Comparison of ENCODE assay signal across 9 cellular contexts in the genomic region with DNA sequence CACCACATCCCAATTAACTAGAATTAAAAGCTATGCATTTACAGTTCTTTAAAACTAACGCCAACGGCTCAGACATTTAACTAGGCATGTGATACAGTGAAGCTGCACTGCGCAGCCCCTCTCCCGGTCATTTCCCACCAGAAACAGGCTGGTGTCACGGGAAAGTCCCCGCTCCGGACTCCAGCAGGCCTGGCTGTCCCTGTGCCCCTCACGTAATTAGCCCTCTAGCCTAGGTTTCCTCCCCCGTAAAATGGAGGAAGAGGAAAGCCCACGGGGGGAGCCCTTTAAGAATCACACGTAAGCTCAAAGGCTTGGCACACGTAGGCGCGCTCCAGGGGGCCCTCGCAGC. TPM values are rescaled to one million over a fixed set of nuclear protein-coding genes. Genes with fewer than 3 reads are reported as not detected.
A peak's percentile ranks its signal among the peaks of the same experiment; 100 is the strongest.
DNase-seq lines count a peak whose midpoint lies in the region; ATAC-seq and TF ChIP-seq lines count a peak whose summit lies in the region.
"Had no signal": no experiment of that assay in that cellular context is flagged by ENCODE, and none has a peak within 500 bp of the region (broad histone marks: within the 10 kb centered on the region; RNA-seq: fewer than 3 reads in every experiment).

No MANE protein-coding gene starts in this region.

- H3K36me3 ChIP-seq in ectodermal cell (ENCODE audit: control insufficient read depth, insufficient read depth, low read length) = no peaks in the 10 kb centered on the region

- H3K9me3 Mint-ChIP-seq in IgD-negative memory B cell = no peaks in the 10 kb centered on the region
- no peaks in the 10 kb centered on the region for H3K9me3 Mint-ChIP-seq in neural crest cell
- H3K9me3 Mint-ChIP-seq: activated CD4-positive, alpha-beta T cell treated with anti-CD3 and anti-CD28 coated beads, Interleukin-2, amount 10 ng/mL, durations not matched to agents 7 days and 5 days had no signal

- H3K4me1 Mint-ChIP-seq in IgD-negative memory B cell (peaks cover 0 to 5% (median 0%) of the 10 kb centered on the region in 3 donors), neural crest cell (no peaks in the 10 kb centered on the region)

- H3K36me3 Mint-ChIP-seq in IgD-negative memory B cell = no peaks in the 10 kb centered on the region
- no peaks in the 10 kb centered on the region for H3K36me3 Mint-ChIP-seq in neural crest cell (ENCODE audit: low read depth)

- ATAC-seq in HG03135 (IDR thresholded peaks at IDR 0.05; ENCODE audit: unreplicated experiment) (no peak), GM18498 (IDR thresholded peaks at IDR 0.05; ENCODE audit: unreplicated experiment) (no peak)

- H3K27ac Mint-ChIP-seq in IgD-negative memory B cell = peak overlapping the region in 1 of 3 donors; percentile 57
- no peak overlapping the region for H3K27ac Mint-ChIP-seq in neural crest cell (ENCODE audit: unreplicated experiment)
- H3K27ac Mint-ChIP-seq: activated CD4-positive, alpha-beta T cell treated with anti-CD3 and anti-CD28 coated beads, Interleukin-2, amount 10 ng/mL, durations not matched to agents 7 days and 5 days had no signal

- no peaks in the 10 kb centered on the region for H3K4me1 ChIP-seq in ectodermal cell (ENCODE audit: control insufficient read depth, insufficient read depth, low read length)

- H3K27ac ChIP-seq in ectodermal cell (ENCODE audit: insufficient read depth, low read depth, low read length, poor library complexity, severe bottlenecking) = no peak overlapping the region

- DNase-seq in AG09309 (ENCODE audit: low read depth) = no peak
- no peak for DNase-seq in neural crest cell (ENCODE audit: low read depth, low spot score)
- no peak for DNase-seq in NCI-H2196 treated with DMSO at 0.1 percent for 48 hours (lab: John Stamatoyannopoulos, UW; ENCODE audit: unreplicated experiment)
- DNase-seq in mesenteric fat pad (ENCODE audit: low spot score) = no peak

- H3K27me3 ChIP-seq in ectodermal cell (ENCODE audit: control insufficient read depth, insufficient read depth, low read length, poor library complexity, severe bottlenecking) = peaks cover 80% of the 10 kb centered on the region

- H3K27me3 Mint-ChIP-seq in IgD-negative memory B cell (peaks cover 27% of the 10 kb centered on the region), neural crest cell (ENCODE audit: low read depth) (peaks cover 75% of the 10 kb centered on the region)

- 33 to 38% methylated on average over 15 of the region's 15 CpGs for WGBS in ectodermal cell, 2 experiments

- TF ChIP-seq CTCF in AG09309 (IDR thresholded peaks at IDR 0.05; ENCODE audit: control insufficient read depth, insufficient read depth, low read depth, low read length, missing control alignments) (no peak), neural crest cell (conservative IDR thresholded peaks at IDR 0.05) (no peak)

- H3K4me3 Mint-ChIP-seq in IgD-negative memory B cell (peak overlapping the region in 3 of 4 donors; percentile 9 to 81 (median 52)), neural crest cell (peak overlapping the region; percentile 54)

- H3K4me3 ChIP-seq in AG09309 (ENCODE audit: control insufficient read depth, low read depth, low read length) = peak overlapping the region; percentile 63
- peak overlapping the region; percentile 42 for H3K4me3 ChIP-seq in ectodermal cell (ENCODE audit: insufficient read depth, low read depth, low read length)

- H3K9me3 ChIP-seq in ectodermal cell (ENCODE audit: control insufficient read depth, low read length) = no peaks in the 10 kb centered on the region

RNA-seq across cellular contexts. Expression of a gene that starts 47.9 kb away (rescaled TPM):
- polyA plus RNA-seq in IgD-negative memory B cell = not detected
- polyA plus RNA-seq in ectodermal cell (2013, experiment 1 of 4) = 2.3 TPM
- polyA plus RNA-seq in ectodermal cell (2013, experiment 2 of 4) = 3.1 TPM
- polyA plus RNA-seq in ectodermal cell (2013, experiment 3 of 4) = 5.2 TPM
- polyA plus RNA-seq in ectodermal cell (2013, experiment 4 of 4) = 2.9 TPM
- 2.9 and 4.1 TPM in 2 replicates for total RNA-seq in neural crest cell
- 3.8 TPM for total RNA-seq in mesenteric fat pad
- total RNA-seq: activated CD4-positive, alpha-beta T cell treated with anti-CD3 and anti-CD28 coated beads, Interleukin-2, amount 10 ng/mL, durations not matched to agents 7 days and 5 days had no signal

RNA-seq across cellular contexts. Expression of a gene that starts 57.5 kb away (rescaled TPM):
- polyA plus RNA-seq in IgD-negative memory B cell = 11.9 TPM
- 27.4 TPM for polyA plus RNA-seq in ectodermal cell (2013, experiment 1 of 4)
- polyA plus RNA-seq in ectodermal cell (2013, experiment 2 of 4) = 26.5 TPM
- 25.3 TPM for polyA plus RNA-seq in ectodermal cell (2013, experiment 3 of 4)
- 28.1 TPM for polyA plus RNA-seq in ectodermal cell (2013, experiment 4 of 4)
- total RNA-seq in neural crest cell (37.7 and 42.2 TPM in 2 replicates), mesenteric fat pad (18.5 TPM)
